ENCODE assay signal across 17 cellular contexts in the genomic region with DNA sequence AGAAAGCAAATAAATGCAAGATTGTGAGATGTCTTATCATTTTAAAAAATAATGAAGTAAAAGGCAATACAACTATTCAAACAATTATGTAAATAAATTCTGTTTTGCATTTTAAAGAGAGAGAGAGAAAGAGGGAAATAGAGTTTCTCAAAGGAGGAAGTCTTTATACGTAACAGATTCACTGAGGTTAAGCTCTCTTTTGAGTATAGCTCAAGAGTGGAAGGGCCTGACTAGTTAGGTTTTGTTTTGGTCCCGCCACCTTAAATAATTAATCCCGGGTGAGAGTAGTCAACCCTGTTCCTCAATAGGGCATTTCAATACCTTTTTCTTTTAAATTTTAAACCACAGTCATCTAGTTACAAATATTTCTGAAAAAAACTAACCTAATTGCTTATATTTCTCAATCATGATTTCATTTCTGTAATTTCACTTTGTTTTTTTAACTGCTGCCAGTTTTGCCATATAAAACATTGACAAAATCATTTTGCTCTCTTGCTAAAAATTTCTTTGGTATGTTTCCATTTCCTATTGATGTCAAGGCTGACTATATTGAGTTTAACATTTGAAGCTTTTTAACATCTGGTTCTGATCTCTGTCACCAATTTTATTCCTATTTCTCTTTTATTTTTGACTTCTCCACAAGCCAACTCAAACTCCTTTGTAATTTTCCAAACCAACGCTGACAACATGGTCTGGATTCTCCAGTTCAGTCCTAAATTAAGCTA. TPM values are rescaled to one million over a fixed set of nuclear protein-coding genes. Genes with fewer than 3 reads are reported as not detected.
DNase-seq lines count a peak whose midpoint lies in the region; ATAC-seq and TF ChIP-seq lines count a peak whose summit lies in the region.
"Had no signal": no experiment of that assay in that cellular context is flagged by ENCODE, and none has a peak within 500 bp of the region (broad histone marks: within the 10 kb centered on the region; RNA-seq: fewer than 3 reads in every experiment).

No MANE protein-coding gene starts in this region.

- ATAC-seq in GM19395 (IDR thresholded peaks at IDR 0.05; ENCODE audit: unreplicated experiment) (peak; percentile 81), HG02981 (IDR thresholded peaks at IDR 0.05; ENCODE audit: unreplicated experiment) (peak; percentile 91), mucosa of descending colon (no peak), HG03442 (IDR thresholded peaks at IDR 0.05; ENCODE audit: unreplicated experiment) (no peak)
- ATAC-seq: activated CD8-positive, alpha-beta memory T cell treated with anti-CD3 and anti-CD28 coated beads, Interleukin-2, amount 10 ng/mL, durations not matched to agents 7 days and 5 days; CD8-positive, alpha-beta T cell; stimulated activated memory B cell treated with anti-CD40 and anti-IgM and Interleukin-4, amounts not matched to agents 10 μg/mL and 1 μg/mL and 100 μg/mL, for 72 hours had no signal

- H3K4me3 Mint-ChIP-seq in nephron progenitor cell = no peak overlapping the region
- H3K4me3 Mint-ChIP-seq: activated CD8-positive, alpha-beta memory T cell treated with anti-CD3 and anti-CD28 coated beads, Interleukin-2, amount 10 ng/mL, durations not matched to agents 7 days and 5 days; CD8-positive, alpha-beta T cell; stimulated activated memory B cell treated with anti-CD40 and anti-IgM and Interleukin-4, amounts not matched to agents 10 μg/mL and 1 μg/mL and 100 μg/mL, for 72 hours had no signal

- H3K36me3 Mint-ChIP-seq in nephron progenitor cell (ENCODE audit: low read depth) = no peaks in the 10 kb centered on the region
- H3K36me3 Mint-ChIP-seq: activated CD8-positive, alpha-beta memory T cell treated with anti-CD3 and anti-CD28 coated beads, Interleukin-2, amount 10 ng/mL, durations not matched to agents 7 days and 5 days; CD8-positive, alpha-beta T cell; stimulated activated memory B cell treated with anti-CD40 and anti-IgM and Interleukin-4, amounts not matched to agents 10 μg/mL and 1 μg/mL and 100 μg/mL, for 72 hours had no signal

- H3K27me3 ChIP-seq in tibial artery = no peaks in the 10 kb centered on the region
- H3K27me3 ChIP-seq: dorsolateral prefrontal cortex had no signal

- H3K9me3 ChIP-seq in tibial artery (no peaks in the 10 kb centered on the region), mucosa of descending colon (no peaks in the 10 kb centered on the region)

- peaks cover 9% of the 10 kb centered on the region for H3K27me3 Mint-ChIP-seq in nephron progenitor cell (ENCODE audit: low read depth, poor library complexity)
- H3K27me3 Mint-ChIP-seq: stimulated activated memory B cell treated with anti-CD40 and anti-IgM and Interleukin-4, amounts not matched to agents 10 μg/mL and 1 μg/mL and 100 μg/mL, for 72 hours had no signal

- peaks cover 22% of the 10 kb centered on the region for H3K4me1 Mint-ChIP-seq in nephron progenitor cell
- H3K4me1 Mint-ChIP-seq: activated CD8-positive, alpha-beta memory T cell treated with anti-CD3 and anti-CD28 coated beads, Interleukin-2, amount 10 ng/mL, durations not matched to agents 7 days and 5 days had no signal

- H3K9me3 Mint-ChIP-seq in nephron progenitor cell = no peaks in the 10 kb centered on the region
- H3K9me3 Mint-ChIP-seq: CD8-positive, alpha-beta T cell; stimulated activated memory B cell treated with anti-CD40 and anti-IgM and Interleukin-4, amounts not matched to agents 10 μg/mL and 1 μg/mL and 100 μg/mL, for 72 hours had no signal

- H3K4me1 ChIP-seq in tibial artery = peaks cover 0 to 8% (median 1%) of the 10 kb centered on the region in 4 donors
- no peaks in the 10 kb centered on the region for H3K4me1 ChIP-seq in mucosa of descending colon (ENCODE audit: low read depth)

- H3K36me3 ChIP-seq in tibial artery (no peaks in the 10 kb centered on the region), mucosa of descending colon (ENCODE audit: low read depth) (no peaks in the 10 kb centered on the region)

- intact Hi-C loops in tibial artery (cut with DNase I; ENCODE audit: low total_unique reads) = no loop called here
- intact Hi-C loops in mucosa of descending colon (cut with DNase I, micrococcal nuclease) = loop anchor here in 1 of 2 donors (5.0 kb wide), 1 partner anchor 121 kb away; no protein-coding TSS in a partner anchor

- DNase-seq in SKM-1 (lab: John Stamatoyannopoulos, UW; ENCODE audit: unreplicated experiment) (peak; percentile 23), nephron progenitor cell (no peak), tibial artery (no peak), NCI-H2081 treated with DMSO at 0.1 percent for 48 hours (lab: John Stamatoyannopoulos, UW) (no peak), mucosa of descending colon (no peak)
- DNase-seq: activated CD8-positive, alpha-beta memory T cell treated with anti-CD3 and anti-CD28 coated beads, Interleukin-2, amount 10 ng/mL, durations not matched to agents 7 days and 5 days; CD8-positive, alpha-beta T cell; dorsolateral prefrontal cortex; glutamatergic neuron; NCI-H187; T-helper 2 cell had no signal

- H3K27ac ChIP-seq in tibial artery = peak overlapping the region in 1 of 2 donors; percentile 36

- H3K4me3 ChIP-seq in tibial artery (no peak overlapping the region), mucosa of descending colon (no peak overlapping the region)
- H3K4me3 ChIP-seq: dorsolateral prefrontal cortex, lung had no signal

- H3K27ac Mint-ChIP-seq in nephron progenitor cell = peak overlapping the region; percentile 5
- H3K27ac Mint-ChIP-seq: activated CD8-positive, alpha-beta memory T cell treated with anti-CD3 and anti-CD28 coated beads, Interleukin-2, amount 10 ng/mL, durations not matched to agents 7 days and 5 days; CD8-positive, alpha-beta T cell; stimulated activated memory B cell treated with anti-CD40 and anti-IgM and Interleukin-4, amounts not matched to agents 10 μg/mL and 1 μg/mL and 100 μg/mL, for 72 hours had no signal

- TF ChIP-seq CTCF in nephron progenitor cell (IDR thresholded peaks at IDR 0.05) (no peak), tibial artery (IDR thresholded peaks at IDR 0.05) (no peak), mucosa of descending colon (IDR thresholded peaks at IDR 0.05) (no peak)

RNA-seq across cellular contexts. Expression of a gene that starts 10.2 kb away (rescaled TPM):
- not detected for total RNA-seq in mucosa of descending colon
- total RNA-seq: activated CD8-positive, alpha-beta memory T cell treated with anti-CD3 and anti-CD28 coated beads, Interleukin-2, amount 10 ng/mL, durations not matched to agents 7 days and 5 days; CD8-positive, alpha-beta T cell; lung; osteocyte had no signal

RNA-seq across cellular contexts. Expression of a gene that starts 47.5 kb away (rescaled TPM):
- not detected for total RNA-seq in mucosa of descending colon
- total RNA-seq: activated CD8-positive, alpha-beta memory T cell treated with anti-CD3 and anti-CD28 coated beads, Interleukin-2, amount 10 ng/mL, durations not matched to agents 7 days and 5 days; CD8-positive, alpha-beta T cell; lung; osteocyte had no signal

Comparison
In these comparisons a context has a peak if more than half of its experiments do, and no peak if none do; other contexts are left out.
1. ATAC-seq: peak in GM19395 (single experiment) and HG02981 (single experiment); none in mucosa of descending colon (single experiment) and HG03442 (single experiment).